ENCODE assay signal across 8 cellular contexts in the genomic region with DNA sequence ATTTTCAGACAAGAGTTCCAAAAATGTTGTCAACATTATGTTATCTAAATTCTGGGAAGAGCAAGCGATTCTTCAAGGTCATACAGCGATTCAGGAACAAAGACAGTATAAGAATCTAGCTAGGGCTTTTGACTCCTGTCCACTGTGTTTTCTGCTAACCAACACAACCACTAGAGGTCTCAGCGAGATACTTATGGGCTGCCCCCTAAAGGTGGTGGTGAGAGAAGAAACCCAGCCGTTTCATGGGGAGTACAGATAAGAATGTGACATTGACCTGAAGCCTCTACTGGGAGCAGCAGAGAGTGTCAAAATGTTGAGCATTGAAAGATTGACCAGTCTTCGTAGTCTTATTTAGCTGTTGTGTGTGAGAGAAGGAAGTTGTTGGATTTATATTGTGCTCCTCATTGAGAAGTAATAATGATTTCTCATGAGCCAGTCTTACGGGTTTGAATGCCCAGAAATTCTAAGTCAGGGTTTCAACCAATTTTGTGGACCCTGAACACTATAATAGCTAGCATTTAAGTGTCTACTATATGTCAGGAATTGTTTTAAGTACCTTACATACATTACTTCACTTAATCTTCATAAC.
DNase-seq lines count a peak whose midpoint lies in the region; ATAC-seq and TF ChIP-seq lines count a peak whose summit lies in the region.

No MANE protein-coding gene starts in this region.

- intact Hi-C loops in breast epithelium (cut with DNase I; ENCODE audit: low total_unique reads) = no loop called here

- POLR2A ChIA-PET in AG04449 (lab: Yijun Ruan, JAX) = no interaction called here

- TF ChIP-seq POLR2A in breast epithelium (IDR thresholded peaks at IDR 0.05) = no peak

- H3K4me3 ChIP-seq in AG04449 (ENCODE audit: low read depth, low read length) (no peak overlapping the region), breast epithelium (no peak overlapping the region)

- TF ChIP-seq CTCF in AG04449 (IDR thresholded peaks at IDR 0.05; ENCODE audit: insufficient read depth, low read length, missing control alignments) = peak; percentile 84
- TF ChIP-seq CTCF in breast epithelium (IDR thresholded peaks at IDR 0.05) = peak; percentile 41 to 73 (median 72)

- H3K4me1 ChIP-seq in breast epithelium = no peaks in the 10 kb centered on the region

- H3K9me3 ChIP-seq in breast epithelium = no peaks in the 10 kb centered on the region

- CTCF ChIA-PET in AG04449 (lab: Yijun Ruan, JAX) = interaction anchor here (0.6 to 3.4 kb wide), 29 partner anchors 9 to 539 kb away, joined by 3 to 17 read pairs (median 4); a partner anchor contains a TSS

- H3K27ac ChIP-seq in breast epithelium = no peak overlapping the region

- no peaks in the 10 kb centered on the region for H3K27me3 ChIP-seq in breast epithelium

- no peak for DNase-seq in AG04449 (ENCODE audit: low read depth, low spot score)
- DNase-seq in NCI-H1417 treated with DMSO at 0.1 percent for 48 hours (lab: John Stamatoyannopoulos, UW) = peak; percentile 6
- DNase-seq in T-helper 1 cell = peak in 4 of 5 donors; percentile 4 to 77 (median 13)
- DNase-seq in breast epithelium (ENCODE audit: low spot score in 2 of 2) = no peak
- peak; percentile 59 for DNase-seq in left lobe of liver (ENCODE audit: low spot score)
- DNase-seq in stimulated activated CD8-positive, alpha-beta memory T cell treated with anti-CD3 and anti-CD28 coated beads, Interleukin-4, amount 100 ng/mL, for 4 hours (ENCODE audit: low read depth in 2 of 2, low spot score in 1 of 2) = peak; percentile 9 to 16

- ATAC-seq in GM18499 (IDR thresholded peaks at IDR 0.05; ENCODE audit: insufficient read depth, unreplicated experiment) (peak; percentile 95), HG02852 (IDR thresholded peaks at IDR 0.05; ENCODE audit: unreplicated experiment) (peak; percentile 100), left lobe of liver (peak; percentile 100)

- H3K36me3 ChIP-seq in breast epithelium = no peaks in the 10 kb centered on the region

Comparison
In these comparisons a context has a peak if more than half of its experiments do, and no peak if none do; other contexts are left out.
1. DNase-seq: peak in NCI-H1417 treated with DMSO at 0.1 percent for 48 hours (single experiment), T-helper 1 cell (4 of 5), left lobe of liver (single experiment) and stimulated activated CD8-positive, alpha-beta memory T cell treated with anti-CD3 and anti-CD28 coated beads, Interleukin-4, amount 100 ng/mL, for 4 hours (2 of 2); none in AG04449 (single experiment) and breast epithelium (0 of 2).
2. Peak in every context shown above with its lines, with median percentiles within 50 percentile points of each other: ATAC-seq.